17 cellular contexts compared by ENCODE assay signal in the genomic region with DNA sequence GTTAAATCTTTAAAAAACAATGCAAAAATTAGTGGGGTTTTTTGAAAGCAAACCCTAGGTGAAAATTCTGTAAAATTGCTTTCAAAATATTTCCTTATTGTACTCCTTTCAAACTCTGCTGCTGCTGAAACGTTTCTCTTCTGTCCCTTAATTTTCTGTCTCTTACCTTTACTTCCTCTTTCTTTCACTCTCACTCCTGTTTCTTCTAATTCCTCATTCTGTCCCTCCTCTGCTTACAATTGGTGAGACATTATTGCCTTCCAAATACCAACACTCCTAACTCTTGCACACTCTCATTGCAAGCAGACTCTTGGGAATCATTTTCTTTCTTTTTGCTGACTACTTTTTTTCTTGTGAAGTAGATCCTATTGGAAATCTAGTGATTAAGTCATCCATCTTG.
DNase-seq lines count a peak whose midpoint lies in the region; ATAC-seq, FAIRE-seq and TF ChIP-seq lines count a peak whose summit lies in the region.
"Had no signal": no experiment of that assay in that cellular context is flagged by ENCODE, and none has a peak within 500 bp of the region (broad histone marks: within the 10 kb centered on the region; RNA-seq: fewer than 3 reads in every experiment).

No MANE protein-coding gene starts in this region.

- H3K27me3 Mint-ChIP-seq in Calu3 (ENCODE audit: unreplicated experiment) = no peaks in the 10 kb centered on the region
- H3K27me3 Mint-ChIP-seq: T-helper 17 cell had no signal

- no peak overlapping the region for H3K4me3 ChIP-seq in H1 (ENCODE audit: extremely low read depth in 1 of 4, insufficient read depth in 2 of 4, low read depth in 3 of 4, low read length in 4 of 4)

- no TSS peak for BruUV-seq in Calu3 (replicated peaks; lab: Mats Ljungman, UMichigan)

- H2AK5ac ChIP-seq in H1 (ENCODE audit: low read depth, low read length) = no peak overlapping the region

- 0 out of 2 replicates have a peak overlapping the region, but pooled peaks have one; percentile 77 for H2AFZ ChIP-seq in H1 (ENCODE audit: low read length)

- H3K27me3 ChIP-seq in H1 (replicated peaks in 1 of 4; ENCODE audit: control insufficient read depth in 3 of 4, extremely low read depth in 1 of 4, insufficient read depth in 3 of 4, low read length in 3 of 4) = no peaks in the 10 kb centered on the region

- no peaks in the 10 kb centered on the region for H3K36me3 ChIP-seq in H1 (ENCODE audit: control insufficient read depth in 2 of 4, insufficient read depth in 4 of 4, low read length in 3 of 4)

- intact Hi-C loops in Calu3 (cut with micrococcal nuclease; ENCODE audit: unreplicated experiment) = no loop called here

- H3K4me1 ChIP-seq in H1 (replicated peaks in 1 of 4; ENCODE audit: control insufficient read depth in 3 of 4, insufficient read depth in 4 of 4, low read length in 3 of 4) = no peaks in the 10 kb centered on the region
- H3K4me1 ChIP-seq: Caco-2 had no signal

- DNase-seq in Calu3 (no peak), Kasumi-1 (lab: John Stamatoyannopoulos, UW) (peak; percentile 49 to 64), SIG-M5 (lab: John Stamatoyannopoulos, UW) (peak; percentile 54), H1 (ENCODE audit: low read depth in 1 of 2, low spot score in 2 of 2) (no peak), NCI-H2081 (lab: John Stamatoyannopoulos, UW) (no peak), activated gamma-delta T cell treated with Interleukin-2 at 50 U/mL for 16 hours (no peak)
- DNase-seq: Caco-2, MM.1S, NCI-H1417 treated with DMSO at 0.1 percent for 48 hours, NCI-H2081 treated with DMSO at 0.1 percent for 48 hours, NCI-H510A, NCI-H774, Right ventricle myocardium superior, T-helper 17 cell had no signal

- no peak for TF ChIP-seq POLR2A in H1 (IDR thresholded peaks at IDR 0.05; ENCODE audit: control extremely low read depth in 1 of 2, low read depth in 2 of 2, low read length in 2 of 2)

- H3K27ac Mint-ChIP-seq in Calu3 (ENCODE audit: unreplicated experiment) = peak overlapping the region; percentile 25
- H3K27ac Mint-ChIP-seq: T-helper 17 cell had no signal

- no peak overlapping the region for H2BK15ac ChIP-seq in H1 (ENCODE audit: low read length)

- H2BK12ac ChIP-seq in H1 (ENCODE audit: low read depth, low read length) = no peak overlapping the region

- H3K36me3 Mint-ChIP-seq in Calu3 (ENCODE audit: insufficient read depth, unreplicated experiment) = no peaks in the 10 kb centered on the region

- H2BK5ac ChIP-seq in H1 (ENCODE audit: low read depth, low read length) = no peak overlapping the region

- H3K9me3 Mint-ChIP-seq in Calu3 (ENCODE audit: low read depth, unreplicated experiment) = no peaks in the 10 kb centered on the region

- ATAC-seq in HG03442 (IDR thresholded peaks at IDR 0.05; ENCODE audit: unreplicated experiment) = no peak
- ATAC-seq: SK-N-SH treated with all-trans-retinoic acid at 6 μM for 48 hours, T-helper 17 cell had no signal

- H3K4me1 Mint-ChIP-seq in Calu3 (ENCODE audit: low read depth, unreplicated experiment) = peaks cover 9% of the 10 kb centered on the region

- H3K18ac ChIP-seq in H1 (ENCODE audit: extremely low read depth, low read length) = no peak overlapping the region

- H2BK20ac ChIP-seq in H1 (ENCODE audit: low read length) = no peak overlapping the region

- no peak overlapping the region for H3K27ac ChIP-seq in H1 (ENCODE audit: low read depth, low read length)

- no peak overlapping the region for H4K5ac ChIP-seq in H1 (ENCODE audit: insufficient read length, low read depth, low read length)

- POLR2A ChIA-PET in H1 (lab: Charles Lee; ENCODE audit: partially characterized antibody) = no interaction called here

- no peaks in the 10 kb centered on the region for H3K9me3 ChIP-seq in H1 (ENCODE audit: insufficient read depth in 2 of 2, low read depth in 1 of 2, low read length in 1 of 2)
- H3K9me3 ChIP-seq: Caco-2 had no signal

- FAIRE-seq in H1 (lab: Jason Lieb, UNC) = no peak
- FAIRE-seq: RCC 7860 had no signal

- no peaks in the 10 kb centered on the region for H3K79me1 ChIP-seq in H1 (ENCODE audit: low read depth, low read length)

- no peak overlapping the region for H3K23ac ChIP-seq in H1 (ENCODE audit: insufficient read length)

- no peaks in the 10 kb centered on the region for H3K23me2 ChIP-seq in H1 (ENCODE audit: low read depth, low read length)

- CTCF ChIA-PET in Calu3 (lab: Charles Lee) = no interaction called here
- CTCF ChIA-PET in H1 (lab: Charles Lee; ENCODE audit: partially characterized antibody) = no interaction called here

- no peak overlapping the region for H4K91ac ChIP-seq in H1 (replicated peaks; ENCODE audit: insufficient read length, low read length)

- H3K4me3 Mint-ChIP-seq in Calu3 (ENCODE audit: low read depth, unreplicated experiment) = no peak overlapping the region
- H3K4me3 Mint-ChIP-seq: T-helper 17 cell had no signal

- no peak overlapping the region for H3K4me2 ChIP-seq in H1 (ENCODE audit: insufficient read depth in 1 of 2, low read depth in 2 of 2, low read length in 2 of 2)

- WGBS in H1 (ENCODE audit: extremely low coverage in 1 of 2, insufficient coverage in 1 of 2, insufficient read length in 1 of 2, insufficient replicate concordance in 2 of 2, low coverage in 1 of 2, low lambda C conversion rate in 2 of 2, missing lambda C conversion rate in 1 of 2), 2 experiments = 69% methylated on average over 1 of the region's 1 CpG; no CpG with 5 or more reads in 1 of the 2 experiments

- H3K79me2 ChIP-seq in H1 (ENCODE audit: control insufficient read depth in 1 of 2, insufficient read depth in 2 of 2, low read length in 2 of 2) = no peaks in the 10 kb centered on the region

- no peak for TF ChIP-seq EP300 in H1 (IDR thresholded peaks at IDR 0.05; ENCODE audit: borderline replicate concordance in 1 of 2, low read depth in 2 of 2, low read length in 2 of 2)

- no peak overlapping the region for H3K9ac ChIP-seq in H1 (replicated peaks in 1 of 4; ENCODE audit: extremely low read depth in 1 of 4, low read depth in 3 of 4, low read length in 3 of 4)

- H4K8ac ChIP-seq in H1 (ENCODE audit: extremely low read depth, insufficient read depth, low read length) = no peak overlapping the region

- TF ChIP-seq CTCF in Calu3 (IDR thresholded peaks at IDR 0.05; ENCODE audit: unreplicated experiment) (no peak), H1 (IDR thresholded peaks at IDR 0.05; ENCODE audit: control extremely low read depth in 1 of 3, insufficient read depth in 1 of 3, low read depth in 1 of 3, low read length in 3 of 3) (no peak)

- H3K4ac ChIP-seq in H1 (replicated peaks; ENCODE audit: insufficient read length, low read depth, low read length) = no peak overlapping the region

- TF ChIP-seq RAD21 in H1 (IDR thresholded peaks at IDR 0.05 in 1 of 2, conservative IDR thresholded peaks at IDR 0.05 in 1 of 2; ENCODE audit: low read depth in 2 of 2, low read length in 2 of 2) = no peak

- H3K14ac ChIP-seq in H1 (ENCODE audit: insufficient read length) = no peak overlapping the region

- no peak overlapping the region for H2BK120ac ChIP-seq in H1 (replicated peaks; ENCODE audit: low read depth, low read length)

- no peaks in the 10 kb centered on the region for H4K20me1 ChIP-seq in H1 (replicated peaks in 1 of 2; ENCODE audit: control insufficient read depth in 1 of 2, insufficient read depth in 2 of 2, low read length in 2 of 2)

- no peak overlapping the region for H3K56ac ChIP-seq in H1 (replicated peaks; ENCODE audit: insufficient read length, low read depth, low read length)

Comparison
In these comparisons a context has a peak if more than half of its experiments do, and no peak if none do; other contexts are left out.
1. DNase-seq: peak in Kasumi-1 (2 of 2) and SIG-M5 (single experiment); none in Calu3 (single experiment), H1 (0 of 2), NCI-H2081 (0 of 2) and activated gamma-delta T cell treated with Interleukin-2 at 50 U/mL for 16 hours (single experiment).